Comparison of ENCODE assay signal across 13 cellular contexts in genomic region chr4:9155101-9155886, GRCh38. TPM values are rescaled to one million over a fixed set of nuclear protein-coding genes. Genes with fewer than 3 reads are reported as not detected.
"Had no signal": no experiment of that assay in that cellular context is flagged by ENCODE, and none has a peak within 500 bp of the region (broad histone marks: within the 10 kb centered on the region; RNA-seq: fewer than 3 reads in every experiment).

No MANE protein-coding gene starts in this region.

RNA-seq across cellular contexts. Expression of gene FAM90A26, which starts 14.9 kb away (rescaled TPM):
- total RNA-seq: activated CD8-positive, alpha-beta memory T cell treated with anti-CD3 and anti-CD28 coated beads, Interleukin-2, amount 10 ng/mL, durations not matched to agents 7 days and 5 days; frontal cortex; heart left ventricle; left ventricle myocardium superior; mucosa of gallbladder; naive thymus-derived CD4-positive, alpha-beta T cell; osteoblast; progenitor cell of endocrine pancreas; right cardiac atrium; Right ventricle myocardium superior; skeletal muscle tissue; upper lobe of right lung had no signal
- polyA plus RNA-seq: heart left ventricle; naive thymus-derived CD4-positive, alpha-beta T cell; right cardiac atrium had no signal

RNA-seq across cellular contexts. Expression of gene USP17L10, which starts 55.2 kb away (rescaled TPM):
- total RNA-seq: activated CD8-positive, alpha-beta memory T cell treated with anti-CD3 and anti-CD28 coated beads, Interleukin-2, amount 10 ng/mL, durations not matched to agents 7 days and 5 days; frontal cortex; heart left ventricle; left ventricle myocardium superior; mucosa of gallbladder; naive thymus-derived CD4-positive, alpha-beta T cell; osteoblast; progenitor cell of endocrine pancreas; right cardiac atrium; Right ventricle myocardium superior; skeletal muscle tissue; upper lobe of right lung had no signal
- polyA plus RNA-seq: heart left ventricle; naive thymus-derived CD4-positive, alpha-beta T cell; right cardiac atrium; thymus had no signal

RNA-seq across cellular contexts. Expression of gene USP17L11, which starts 59.9 kb away (rescaled TPM):
- total RNA-seq: activated CD8-positive, alpha-beta memory T cell treated with anti-CD3 and anti-CD28 coated beads, Interleukin-2, amount 10 ng/mL, durations not matched to agents 7 days and 5 days; frontal cortex; heart left ventricle; left ventricle myocardium superior; mucosa of gallbladder; naive thymus-derived CD4-positive, alpha-beta T cell; osteoblast; progenitor cell of endocrine pancreas; right cardiac atrium; Right ventricle myocardium superior; skeletal muscle tissue; upper lobe of right lung had no signal
- polyA plus RNA-seq: heart left ventricle; naive thymus-derived CD4-positive, alpha-beta T cell; right cardiac atrium; thymus had no signal
